In genomic region chr5:99005506-99005905, GRCh38 we compare ENCODE assay signal across 13 cellular contexts.
DNase-seq lines count a peak whose midpoint lies in the region; ATAC-seq and TF ChIP-seq lines count a peak whose summit lies in the region.
"Had no signal": no experiment of that assay in that cellular context is flagged by ENCODE, and none has a peak within 500 bp of the region (broad histone marks: within the 10 kb centered on the region; RNA-seq: fewer than 3 reads in every experiment).

No MANE protein-coding gene starts in this region.

- TF ChIP-seq CTCF in retinal pigment epithelial cell (conservative IDR thresholded peaks at IDR 0.05; ENCODE audit: low read depth, low read length): no peak
- no peak for TF ChIP-seq CTCF in PC-9 (conservative IDR thresholded peaks at IDR 0.05)

- no peak overlapping the region for H2AFZ ChIP-seq in PC-9
- H2AFZ ChIP-seq: neural progenitor cell had no signal

- H3K4me2 ChIP-seq in PC-9: no peak overlapping the region
- H3K4me2 ChIP-seq: neural progenitor cell had no signal

- POLR2A ChIA-PET in PC-9 (lab: Charles Lee; ENCODE audit: unreplicated experiment): no interaction called here

- no peaks in the 10 kb centered on the region; the same call in 1 of the 2 replicates for H3K4me1 ChIP-seq in PC-9 (replicated peaks; ENCODE audit: insufficient read depth)
- H3K4me1 ChIP-seq: Peyer's patch had no signal

- H3K79me2 ChIP-seq in PC-9 (ENCODE audit: low read depth): no peaks in the 10 kb centered on the region

- H3K9me3 ChIP-seq in PC-9 (ENCODE audit: insufficient read depth, low read depth): no peaks in the 10 kb centered on the region; the same call in 1 of the 2 replicates
- H3K9me3 ChIP-seq: Peyer's patch had no signal

- ATAC-seq in GM19452 (IDR thresholded peaks at IDR 0.05; ENCODE audit: unreplicated experiment) (peak; percentile 3), HG02884 (IDR thresholded peaks at IDR 0.05; ENCODE audit: unreplicated experiment) (peak; percentile 8)
- ATAC-seq: HCT116, left ventricle myocardium superior had no signal

- H3K4me3 ChIP-seq in retinal pigment epithelial cell (ENCODE audit: low read length) (no peak overlapping the region), PC-9 (no peak overlapping the region)
- H3K4me3 ChIP-seq: neural progenitor cell, Peyer's patch had no signal

- H3K27me3 ChIP-seq in PC-9 (ENCODE audit: insufficient read depth, low read depth): no peaks in the 10 kb centered on the region
- H3K27me3 ChIP-seq: neural progenitor cell, Peyer's patch had no signal

- H3K36me3 ChIP-seq in PC-9 (ENCODE audit: low read depth): no peaks in the 10 kb centered on the region
- H3K36me3 ChIP-seq: neural progenitor cell, Peyer's patch had no signal

- H3K9me2 ChIP-seq in PC-9 (ENCODE audit: insufficient read depth): no peaks in the 10 kb centered on the region

- no peak overlapping the region for H3K27ac ChIP-seq in PC-9
- H3K27ac ChIP-seq: neural progenitor cell, Peyer's patch had no signal

- H4K20me1 ChIP-seq in PC-9 (ENCODE audit: insufficient read depth): no peaks in the 10 kb centered on the region

- H3F3A ChIP-seq in PC-9 (ENCODE audit: insufficient read depth, low read depth): no peaks in the 10 kb centered on the region

- intact Hi-C loops in PC-9 (cut with micrococcal nuclease; ENCODE audit: unreplicated experiment): no loop called here

- DNase-seq in SK-N-DZ (ENCODE audit: low spot score) (peak; percentile 94), retinal pigment epithelial cell (ENCODE audit: low read depth) (peak; percentile 22), DMS 273 treated with DMSO at 0.1 percent for 48 hours (lab: John Stamatoyannopoulos, UW) (no peak), PC-9 (no peak)
- no peak for DNase-seq in activated naive CD4-positive, alpha-beta T cell treated with Interleukin-2 at 50 U/mL for 16 hours
- DNase-seq: activated CD8-positive, alpha-beta memory T cell treated with anti-CD3 and anti-CD28 coated beads for 24 hours; left ventricle myocardium superior; Peyer's patch; T-helper 9 cell had no signal

- CTCF ChIA-PET in PC-9 (lab: Charles Lee): no interaction called here

- no TSS peak for BruUV-seq in PC-9 (replicated peaks; lab: Mats Ljungman, UMichigan)

Comparison
In these comparisons a context has a peak if more than half of its experiments do, and no peak if none do; other contexts are left out.
1. DNase-seq: peak in SK-N-DZ (single experiment) and retinal pigment epithelial cell (single experiment); none in DMS 273 treated with DMSO at 0.1 percent for 48 hours (single experiment), PC-9 (0 of 2) and activated naive CD4-positive, alpha-beta T cell treated with Interleukin-2 at 50 U/mL for 16 hours (single experiment).